In genomic region chr18:9871244-9871746, GRCh38 we compare ENCODE assay signal across 19 cellular contexts. TPM values are rescaled to one million over a fixed set of nuclear protein-coding genes. Genes with fewer than 3 reads are reported as not detected.
"Had no signal": no experiment of that assay in that cellular context is flagged by ENCODE, and none has a peak within 500 bp of the region (broad histone marks: within the 10 kb centered on the region; RNA-seq: fewer than 3 reads in every experiment).

No MANE protein-coding gene starts in this region.

- H3K4me3 Mint-ChIP-seq: activated CD4-positive, alpha-beta memory T cell treated with anti-CD3 and anti-CD28 coated beads for 36 hours; activated naive CD8-positive, alpha-beta T cell; activated T-helper 1 cell treated with anti-CD3 and anti-CD28 coated beads, Interleukin-12 subunit alpha, Interleukin-12 subunit beta, Interleukin-2, Interleukin-4 antibody, amounts not matched to agents 30 ng/mL and 10 ng/mL and 1 ng/mL, durations not matched to agents 14 hours and 24 hours and 36 hours; stimulated activated naive B cell treated with anti-CD40 and anti-IgM and Interleukin-4, amounts not matched to agents 10 μg/mL and 1 μg/mL and 100 μg/mL, for 72 hours; T-helper 1 cell treated with Interleukin-12 subunit alpha and Interleukin-12 subunit beta and Interleukin-4 antibody, amounts not matched to agents 30 μg/mL and 1 μg/mL, for 36 hours; WTC11 had no signal

- H3K9me3 ChIP-seq: lower lobe of right lung, thoracic aorta had no signal

- H3K4me3 ChIP-seq: cardiac muscle cell, lower lobe of right lung, thoracic aorta had no signal

- H3K36me3 Mint-ChIP-seq: activated CD4-positive, alpha-beta memory T cell treated with anti-CD3 and anti-CD28 coated beads for 36 hours; activated naive CD8-positive, alpha-beta T cell had no signal

- H3K27ac Mint-ChIP-seq: activated CD4-positive, alpha-beta memory T cell treated with anti-CD3 and anti-CD28 coated beads for 36 hours; activated naive CD8-positive, alpha-beta T cell; activated T-helper 1 cell treated with anti-CD3 and anti-CD28 coated beads, Interleukin-12 subunit alpha, Interleukin-12 subunit beta, Interleukin-2, Interleukin-4 antibody, amounts not matched to agents 30 ng/mL and 10 ng/mL and 1 ng/mL, durations not matched to agents 14 hours and 24 hours and 36 hours; progenitor cell of endocrine pancreas; stimulated activated naive B cell treated with anti-CD40 and anti-IgM and Interleukin-4, amounts not matched to agents 10 μg/mL and 1 μg/mL and 100 μg/mL, for 72 hours; T-helper 1 cell treated with Interleukin-12 subunit alpha and Interleukin-12 subunit beta and Interleukin-4 antibody, amounts not matched to agents 30 μg/mL and 1 μg/mL, for 36 hours; WTC11 had no signal

- H3K27ac ChIP-seq: cardiac muscle cell, lower lobe of right lung, thoracic aorta had no signal

- DNase-seq: activated CD4-positive, alpha-beta memory T cell treated with anti-CD3 and anti-CD28 coated beads for 36 hours; activated CD4-positive, alpha-beta T cell treated with anti-CD3 and anti-CD28 coated beads for 4 hours; activated T-cell treated with anti-CD3 and anti-CD28 coated beads for 4 hours; amniotic stem cell; head of caudate nucleus; lower lobe of right lung; nephron progenitor cell; stimulated activated naive B cell treated with anti-CD40 and anti-IgM and Interleukin-4, amounts not matched to agents 10 μg/mL and 1 μg/mL and 100 μg/mL, for 72 hours had no signal

- H3K36me3 ChIP-seq: cardiac muscle cell, lower lobe of right lung, thoracic aorta had no signal

- ATAC-seq: lower lobe of right lung; stimulated activated naive B cell treated with anti-CD40 and anti-IgM and Interleukin-4, amounts not matched to agents 10 μg/mL and 1 μg/mL and 100 μg/mL, for 72 hours; WTC11 had no signal

RNA-seq across cellular contexts. Expression of gene TXNDC2, which starts 14.5 kb away (rescaled TPM):
- total RNA-seq: activated CD4-positive, alpha-beta memory T cell treated with anti-CD3 and anti-CD28 coated beads for 36 hours; cardiac muscle cell; frontal cortex; myocyte; progenitor cell of endocrine pancreas; urinary bladder had no signal
- polyA plus RNA-seq: cardiac muscle cell, keratinocyte had no signal
